In the genomic region with DNA sequence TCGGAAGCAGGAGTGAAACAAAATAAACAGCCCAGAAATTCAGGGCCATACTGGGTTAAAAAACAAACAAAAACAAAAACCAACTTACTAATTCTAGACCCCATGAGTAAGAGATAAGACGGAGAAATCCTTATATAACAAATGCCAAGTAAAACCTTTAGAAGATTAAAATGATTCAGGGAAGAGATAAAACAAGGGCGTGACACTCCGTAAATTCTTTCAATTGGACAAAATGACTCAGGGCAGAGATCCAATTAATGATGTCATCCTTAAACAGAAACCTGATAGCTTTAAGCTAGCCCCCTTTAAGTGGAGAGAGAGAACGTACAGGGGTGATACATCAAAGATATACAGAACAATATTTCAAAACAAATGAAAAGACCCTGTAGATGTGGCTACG, we compare ENCODE assay signal across 16 cellular contexts.
DNase-seq lines count a peak whose midpoint lies in the region; ATAC-seq, FAIRE-seq and TF ChIP-seq lines count a peak whose summit lies in the region.
"Had no signal": no experiment of that assay in that cellular context is flagged by ENCODE, and none has a peak within 500 bp of the region (broad histone marks: within the 10 kb centered on the region; RNA-seq: fewer than 3 reads in every experiment).

No MANE protein-coding gene starts in this region.

- no CpG with 5 or more reads among the region's 6 CpGs for WGBS in mesenchymal stem cell

- H2BK5ac ChIP-seq in mesenchymal stem cell (ENCODE audit: low read depth, low read length, poor library complexity, severe bottlenecking): no peak overlapping the region

- no peaks in the 10 kb centered on the region for H3K27me3 ChIP-seq in astrocyte (ENCODE audit: insufficient read depth, low read length)
- no peaks in the 10 kb centered on the region for H3K27me3 ChIP-seq in mesenchymal stem cell (ENCODE audit: control insufficient read depth in 1 of 2, insufficient read depth in 1 of 2, low read length in 2 of 2)
- H3K27me3 ChIP-seq: esophagus squamous epithelium, thyroid gland had no signal

- no peak for FAIRE-seq in astrocyte (lab: Jason Lieb, UNC)
- FAIRE-seq: kidney, small intestine had no signal

- no peaks in the 10 kb centered on the region for H3K79me2 ChIP-seq in astrocyte (ENCODE audit: insufficient read depth, low read length)

- DNase-seq in ELR (ENCODE audit: low read depth): peak; percentile 31
- DNase-seq in NCI-H1105 treated with DMSO at 0.1 percent for 48 hours (lab: John Stamatoyannopoulos, UW): peak; percentile 36
- DNase-seq in astrocyte (ENCODE audit: low read depth): peak; percentile 71
- DNase-seq in mesenchymal stem cell: peak; percentile 20
- no peak for DNase-seq in activated naive CD4-positive, alpha-beta T cell (lab: John Stamatoyannopoulos, UW)
- no peak for DNase-seq in sciatic nerve (ENCODE audit: low spot score)
- DNase-seq: activated CD4-positive, alpha-beta T cell treated with anti-CD3 and anti-CD28 coated beads, Interleukin-2, amount 50 U/mL, for 4 hours; activated gamma-delta T cell; esophagus squamous epithelium; kidney; NK-92 treated with Interleukin-12 subunit alpha and Interleukin-12 subunit beta, amount 100 ng/mL, for 24 hours; small intestine; thyroid gland had no signal

- H3K36me3 Mint-ChIP-seq in astrocyte (ENCODE audit: low read depth, unreplicated experiment): peaks cover 13% of the 10 kb centered on the region

- no peak overlapping the region for H4K91ac ChIP-seq in mesenchymal stem cell (ENCODE audit: low read length)

- H2BK15ac ChIP-seq in mesenchymal stem cell (ENCODE audit: low read depth, poor library complexity, severe bottlenecking): no peak overlapping the region

- no peak overlapping the region for H2AK5ac ChIP-seq in mesenchymal stem cell (ENCODE audit: low read length, severe bottlenecking)

- H2BK120ac ChIP-seq in mesenchymal stem cell (ENCODE audit: low read depth, low read length): no peak overlapping the region

- H3K9me3 ChIP-seq in astrocyte (ENCODE audit: insufficient read depth, low read depth, low read length) (no peaks in the 10 kb centered on the region), mesenchymal stem cell (ENCODE audit: control insufficient read depth, low read length) (no peaks in the 10 kb centered on the region)
- H3K9me3 ChIP-seq: esophagus squamous epithelium, thyroid gland had no signal

- H3K18ac ChIP-seq in mesenchymal stem cell (ENCODE audit: low read depth in 1 of 2, low read length in 2 of 2): no peak overlapping the region

- H2AFZ ChIP-seq in astrocyte (ENCODE audit: low read depth, low read length) (peak overlapping the region; percentile 9), mesenchymal stem cell (ENCODE audit: low read depth, low read length) (no peak overlapping the region)

- intact Hi-C loops in sciatic nerve (cut with DNase I): no loop called here

- no peak overlapping the region for H2BK12ac ChIP-seq in mesenchymal stem cell (ENCODE audit: low read length in 2 of 2)

- ATAC-seq in GM21367 (IDR thresholded peaks at IDR 0.05; ENCODE audit: unreplicated experiment): no peak
- ATAC-seq in sciatic nerve: no peak
- ATAC-seq: natural killer cell treated with Interleukin-12 subunit alpha and Interleukin-12 subunit beta and Interleukin-15 and Interleukin-18, amount 100 ng/mL, for 72 hours had no signal

- no peak overlapping the region for H3K4ac ChIP-seq in mesenchymal stem cell (ENCODE audit: low read depth in 1 of 2, low read length in 2 of 2)

- H3K4me3 ChIP-seq in astrocyte (ENCODE audit: insufficient read depth, low read depth, low read length) (no peak overlapping the region), mesenchymal stem cell (ENCODE audit: insufficient read depth in 1 of 2, low read depth in 1 of 2, low read length in 2 of 2) (no peak overlapping the region)
- H3K4me3 ChIP-seq: esophagus squamous epithelium, thyroid gland had no signal

- H3K27ac ChIP-seq in astrocyte (ENCODE audit: low read depth, low read length) (no peak overlapping the region), mesenchymal stem cell (ENCODE audit: low read length, poor library complexity, severe bottlenecking) (no peak overlapping the region)
- H3K27ac ChIP-seq: esophagus squamous epithelium, thyroid gland had no signal

- no peak for TF ChIP-seq CTCF in astrocyte (IDR thresholded peaks at IDR 0.05; ENCODE audit: insufficient read depth, low read depth, low read length)

- H3K27me3 Mint-ChIP-seq in astrocyte (ENCODE audit: low read depth, unreplicated experiment): no peaks in the 10 kb centered on the region
- H3K27me3 Mint-ChIP-seq: central memory CD8-positive, alpha-beta T cell; natural killer cell treated with Interleukin-12 subunit alpha and Interleukin-12 subunit beta and Interleukin-15 and Interleukin-18, amount 100 ng/mL, for 72 hours had no signal

- peaks cover 12% of the 10 kb centered on the region for H3K4me1 Mint-ChIP-seq in astrocyte (ENCODE audit: low read depth, unreplicated experiment)

- no peak overlapping the region for H3K23ac ChIP-seq in mesenchymal stem cell (ENCODE audit: low read length in 2 of 2)

- peak overlapping the region; percentile 88 for H3K27ac Mint-ChIP-seq in astrocyte (ENCODE audit: unreplicated experiment)
- H3K27ac Mint-ChIP-seq: natural killer cell treated with Interleukin-12 subunit alpha and Interleukin-12 subunit beta and Interleukin-15 and Interleukin-18, amount 100 ng/mL, for 72 hours had no signal

- no peak overlapping the region for H3K9ac ChIP-seq in astrocyte (ENCODE audit: low read length)
- H3K9ac ChIP-seq in mesenchymal stem cell (ENCODE audit: low read length): no peak overlapping the region

- no peak overlapping the region for H4K8ac ChIP-seq in mesenchymal stem cell (ENCODE audit: low read length)

- H3K79me1 ChIP-seq in mesenchymal stem cell (replicated peaks; ENCODE audit: low read length, poor library complexity, severe bottlenecking): peaks cover 18% of the 10 kb centered on the region

- no peak overlapping the region for H3K4me3 Mint-ChIP-seq in astrocyte (ENCODE audit: unreplicated experiment)
- H3K4me3 Mint-ChIP-seq: central memory CD8-positive, alpha-beta T cell; natural killer cell treated with Interleukin-12 subunit alpha and Interleukin-12 subunit beta and Interleukin-15 and Interleukin-18, amount 100 ng/mL, for 72 hours had no signal

- H3K14ac ChIP-seq in mesenchymal stem cell (ENCODE audit: low read length in 2 of 2): no peak overlapping the region

- H3K9me3 Mint-ChIP-seq in astrocyte (ENCODE audit: unreplicated experiment): no peaks in the 10 kb centered on the region
- H3K9me3 Mint-ChIP-seq: central memory CD8-positive, alpha-beta T cell; natural killer cell treated with Interleukin-12 subunit alpha and Interleukin-12 subunit beta and Interleukin-15 and Interleukin-18, amount 100 ng/mL, for 72 hours had no signal

- peaks cover 27% of the 10 kb centered on the region for H4K20me1 ChIP-seq in astrocyte (ENCODE audit: insufficient read depth, low read length)

- H3K4me1 ChIP-seq in astrocyte (ENCODE audit: insufficient read depth, low read length) (peaks cover 5% of the 10 kb centered on the region), mesenchymal stem cell (ENCODE audit: control insufficient read depth, insufficient read depth, low read depth, low read length) (no peaks in the 10 kb centered on the region)
- H3K4me1 ChIP-seq: esophagus squamous epithelium, thyroid gland had no signal

- H3K4me2 ChIP-seq in astrocyte (ENCODE audit: low read length) (peak overlapping the region; percentile 36), mesenchymal stem cell (ENCODE audit: low read length, poor library complexity, severe bottlenecking) (no peak overlapping the region)

- H3K36me3 ChIP-seq in astrocyte (ENCODE audit: insufficient read depth, low read length): no peaks in the 10 kb centered on the region
- peaks cover 0 to 4% of the 10 kb centered on the region in 2 experiments for H3K36me3 ChIP-seq in mesenchymal stem cell (ENCODE audit: control insufficient read depth in 1 of 2, insufficient read depth in 2 of 2, low read depth in 1 of 2, low read length in 2 of 2)
- H3K36me3 ChIP-seq: esophagus squamous epithelium, thyroid gland had no signal

Comparison
In these comparisons a context has a peak if more than half of its experiments do, and no peak if none do; other contexts are left out.
1. DNase-seq: peak in ELR (single experiment), NCI-H1105 treated with DMSO at 0.1 percent for 48 hours (single experiment), astrocyte (single experiment) and mesenchymal stem cell (single experiment); none in activated naive CD4-positive, alpha-beta T cell (0 of 4) and sciatic nerve (single experiment).